Comparison of ENCODE assay signal across 8 cellular contexts in the genomic region with DNA sequence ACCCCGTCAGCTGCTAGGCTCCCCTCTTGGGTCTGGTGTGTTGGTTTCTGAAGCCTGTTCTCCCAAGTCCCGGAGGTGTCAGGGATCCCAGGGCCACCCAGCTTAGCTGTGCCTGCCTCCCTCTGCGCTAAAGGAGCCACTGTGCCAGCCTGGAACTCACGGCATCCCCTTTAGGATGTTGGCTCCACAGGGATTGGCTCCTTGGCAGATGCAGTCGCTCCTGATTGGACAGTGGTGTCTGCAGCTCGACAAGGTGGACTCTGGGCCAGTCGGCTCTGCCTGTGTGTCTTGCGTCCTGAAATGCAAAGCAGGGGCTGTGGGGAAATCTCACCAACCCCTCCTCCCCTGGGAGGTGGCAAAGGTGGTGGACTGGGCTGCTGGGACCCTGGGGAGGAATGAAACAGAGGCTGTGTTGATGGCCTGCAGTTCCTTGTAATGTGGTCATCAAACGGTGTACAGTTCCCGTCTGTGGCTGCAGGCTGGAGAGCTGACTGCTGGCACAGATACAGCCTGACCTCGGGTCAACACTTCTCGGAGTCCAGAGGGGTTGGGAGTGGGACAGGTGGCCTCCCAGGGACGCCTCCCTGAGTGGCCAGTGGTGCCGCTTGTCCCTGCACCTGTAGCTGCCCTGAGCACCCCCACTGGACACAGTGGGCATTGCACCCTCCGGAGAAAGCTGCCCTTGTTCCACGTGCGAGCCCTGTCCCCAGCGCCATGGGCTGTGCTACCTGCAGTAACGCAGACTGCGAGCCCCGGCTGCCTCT. TPM values are rescaled to one million over a fixed set of nuclear protein-coding genes. Genes with fewer than 3 reads are reported as not detected.
DNase-seq lines count a peak whose midpoint lies in the region; ATAC-seq, FAIRE-seq and TF ChIP-seq lines count a peak whose summit lies in the region.

No MANE protein-coding gene starts in this region.

- no peak for FAIRE-seq in kidney (lab: Jason Lieb, UNC)

- H3K9ac ChIP-seq in kidney (ENCODE audit: low read length in 2 of 2) = no peak overlapping the region

- no peak overlapping the region for H3K4me3 ChIP-seq in kidney (ENCODE audit: low read length in 2 of 2)

- H3K4me1 ChIP-seq in kidney (ENCODE audit: control insufficient read depth in 1 of 2, insufficient read depth in 1 of 2, low read depth in 1 of 2, low read length in 2 of 2) = no peaks in the 10 kb centered on the region

- H3K4me1 Mint-ChIP-seq in stimulated activated naive B cell treated with anti-CD40 and anti-IgM and Interleukin-4, amounts not matched to agents 10 μg/mL and 1 μg/mL and 100 μg/mL, for 72 hours = peaks cover 53 to 84% of the 10 kb centered on the region in 2 donors

- H3K36me3 Mint-ChIP-seq in stimulated activated naive B cell treated with anti-CD40 and anti-IgM and Interleukin-4, amounts not matched to agents 10 μg/mL and 1 μg/mL and 100 μg/mL, for 72 hours = peaks cover 52 to 75% of the 10 kb centered on the region in 2 donors

- no peaks in the 10 kb centered on the region for H3K27me3 Mint-ChIP-seq in stimulated activated naive B cell treated with anti-CD40 and anti-IgM and Interleukin-4, amounts not matched to agents 10 μg/mL and 1 μg/mL and 100 μg/mL, for 72 hours

- peak; percentile 77 for DNase-seq in 8988T
- DNase-seq in GM13977 (ENCODE audit: low spot score) = no peak
- DNase-seq in SHP77 treated with DMSO at 0.1 percent for 48 hours (lab: John Stamatoyannopoulos, UW) = peak; percentile 18
- peak; percentile 51 to 62 for DNase-seq in T47D (ENCODE audit: low read depth in 1 of 2, low spot score in 1 of 2)
- no peak for DNase-seq in kidney
- DNase-seq in stimulated activated naive B cell treated with anti-CD40 and anti-IgM and Interleukin-4, amounts not matched to agents 10 μg/mL and 1 μg/mL and 100 μg/mL, for 72 hours = peak; percentile 16
- no peak for DNase-seq in H4 (ENCODE audit: low spot score)

- no peak overlapping the region for H3K27ac Mint-ChIP-seq in stimulated activated naive B cell treated with anti-CD40 and anti-IgM and Interleukin-4, amounts not matched to agents 10 μg/mL and 1 μg/mL and 100 μg/mL, for 72 hours

- H3K9me3 ChIP-seq in kidney (ENCODE audit: control insufficient read depth in 1 of 2, low read length in 2 of 2) = no peaks in the 10 kb centered on the region

- ATAC-seq in stimulated activated naive B cell treated with anti-CD40 and anti-IgM and Interleukin-4, amounts not matched to agents 10 μg/mL and 1 μg/mL and 100 μg/mL, for 72 hours (replicated peaks) = peak in 1 of 2 donors; percentile 33
- ATAC-seq in HG02588 (IDR thresholded peaks at IDR 0.05; ENCODE audit: unreplicated experiment) = no peak

- TF ChIP-seq CTCF in GM13977 (IDR thresholded peaks at IDR 0.05; ENCODE audit: extremely low read depth, insufficient read depth, missing control alignments) (peak; percentile 57), kidney (IDR thresholded peaks at IDR 0.05; ENCODE audit: borderline replicate concordance, extremely low read depth, insufficient read depth) (peak; percentile 43)

- H3K9me3 Mint-ChIP-seq in stimulated activated naive B cell treated with anti-CD40 and anti-IgM and Interleukin-4, amounts not matched to agents 10 μg/mL and 1 μg/mL and 100 μg/mL, for 72 hours = no peaks in the 10 kb centered on the region

- no peak overlapping the region for H3K27ac ChIP-seq in kidney (ENCODE audit: low read depth in 2 of 2, low read length in 2 of 2)

- in situ Hi-C loops in GM13977 (cut with MboI; ENCODE audit: low pct_unique_long_range_greater_than_20kb, low sequenced_read_pairs, unreplicated experiment) (no loop called here), T47D (cut with HindIII; ENCODE audit: low pct_unique_long_range_greater_than_20kb, low sequenced_read_pairs) (no loop called here)

- intact Hi-C loops in kidney (cut with DNase I) = no loop called here

- H3K4me3 Mint-ChIP-seq in stimulated activated naive B cell treated with anti-CD40 and anti-IgM and Interleukin-4, amounts not matched to agents 10 μg/mL and 1 μg/mL and 100 μg/mL, for 72 hours = no peak overlapping the region

- H3K36me3 ChIP-seq in kidney (ENCODE audit: control insufficient read depth in 1 of 2, insufficient read depth in 2 of 2, low read length in 2 of 2) = no peaks in the 10 kb centered on the region

RNA-seq across cellular contexts. Expression of a gene that starts 11.5 kb away (rescaled TPM):
- 28.1 TPM for total RNA-seq in kidney
- 19.6 TPM for polyA plus RNA-seq in kidney (ENCODE audit: insufficient read depth, low read depth, low replicate concordance)
- total RNA-seq in H4 (2014; rRNA removed; shearing (Covaris generic)) = 3.6 and 4.0 TPM in 2 replicates

RNA-seq across cellular contexts. Expression of a gene that starts 41.9 kb away (rescaled TPM):
- total RNA-seq in kidney = 16.1 TPM
- polyA plus RNA-seq in kidney (ENCODE audit: insufficient read depth, low read depth, low replicate concordance) = 2.9 TPM
- 2.4 and 12.0 TPM in 2 replicates for total RNA-seq in H4 (2014; rRNA removed; shearing (Covaris generic))

Comparison
In these comparisons a context has a peak if more than half of its experiments do, and no peak if none do; other contexts are left out.
1. DNase-seq: peak in 8988T (single experiment), SHP77 treated with DMSO at 0.1 percent for 48 hours (single experiment), T47D (2 of 2) and stimulated activated naive B cell treated with anti-CD40 and anti-IgM and Interleukin-4, amounts not matched to agents 10 μg/mL and 1 μg/mL and 100 μg/mL, for 72 hours (single experiment); none in GM13977 (single experiment), kidney (single experiment) and H4 (single experiment).